Comparison of ENCODE assay signal across 8 cellular contexts in genomic region chr14:74618078-74618952, GRCh38. TPM values are rescaled to one million over a fixed set of nuclear protein-coding genes. Genes with fewer than 3 reads are reported as not detected.
DNase-seq lines count a peak whose midpoint lies in the region; ATAC-seq and TF ChIP-seq lines count a peak whose summit lies in the region.

No MANE protein-coding gene starts in this region.

- H4K20me1 ChIP-seq in fibroblast of lung (ENCODE audit: control insufficient read depth, extremely low read depth, insufficient read depth, low read length) = no peaks in the 10 kb centered on the region

- DNase-seq in COLO829 (ENCODE audit: low spot score) = peak; percentile 54
- DNase-seq in MV-4-11 (lab: John Stamatoyannopoulos, UW) = peak; percentile 88
- peak in 2 of 3 experiments; percentile 33 to 64 for DNase-seq in activated CD8-positive, alpha-beta memory T cell treated with anti-CD3 and anti-CD28 coated beads for 48 hours (ENCODE audit: low read depth in 2 of 3, low spot score in 2 of 3)
- DNase-seq in fibroblast of lung (ENCODE audit: low read depth in 2 of 2) = peak; percentile 70 to 77
- peak; percentile 24 for DNase-seq in stimulated activated CD4-positive, alpha-beta T cell treated with anti-CD3 and anti-CD28 coated beads, Interleukin-12 subunit alpha, Interleukin-12 subunit beta, amount 100 ng/mL, for 4 hours
- DNase-seq in NCI-H510A treated with DMSO at 0.1 percent for 48 hours (lab: John Stamatoyannopoulos, UW) = no peak

- H3K9ac ChIP-seq in fibroblast of lung (ENCODE audit: insufficient read depth, low read length) = no peak overlapping the region

- no peaks in the 10 kb centered on the region for H3K36me3 ChIP-seq in fibroblast of lung (ENCODE audit: control insufficient read depth, insufficient read depth, low read length)

- H2AFZ ChIP-seq in fibroblast of lung (ENCODE audit: low read length) = no peak overlapping the region

- peak overlapping the region; percentile 79 for H3K27ac ChIP-seq in fibroblast of lung (ENCODE audit: insufficient read depth, low read length)

- H3K4me2 ChIP-seq in fibroblast of lung (ENCODE audit: extremely low read depth, insufficient read depth, low read length) = peak overlapping the region; percentile 49

- peak in 1 of 2 donors; percentile 18 for TF ChIP-seq CTCF in fibroblast of lung (conservative IDR thresholded peaks at IDR 0.05 in 1 of 2, IDR thresholded peaks at IDR 0.05 in 1 of 2; ENCODE audit: low read depth in 1 of 2, low read length in 2 of 2)

- H3K9me3 ChIP-seq in fibroblast of lung (ENCODE audit: control insufficient read depth, insufficient read depth, low read depth, low read length) = no peaks in the 10 kb centered on the region

- H3K27me3 ChIP-seq in fibroblast of lung (ENCODE audit: control insufficient read depth, insufficient read depth, low read length) = no peaks in the 10 kb centered on the region

- no peak for ATAC-seq in HG02763 (IDR thresholded peaks at IDR 0.05; ENCODE audit: unreplicated experiment)
- no peak for ATAC-seq in HG03457 (IDR thresholded peaks at IDR 0.05; ENCODE audit: unreplicated experiment)

- H3K4me1 ChIP-seq in fibroblast of lung (ENCODE audit: control insufficient read depth, extremely low read depth, insufficient read depth, low read length) = peaks cover 53% of the 10 kb centered on the region

- no peak overlapping the region for H3K4me3 ChIP-seq in fibroblast of lung (replicated peaks in 1 of 4; ENCODE audit: control extremely low read depth in 1 of 4, insufficient read depth in 1 of 4, low read depth in 3 of 4, low read length in 4 of 4)

- H3K79me2 ChIP-seq in fibroblast of lung (ENCODE audit: control insufficient read depth, insufficient read depth, low read length) = peaks cover 5% of the 10 kb centered on the region

RNA-seq across cellular contexts. Expression of gene LTBP2, which starts 6.3 kb away (rescaled TPM):
- total RNA-seq in fibroblast of lung = 243 and 514 TPM in 2 replicates
- 108 and 112 TPM in 2 replicates for polyA plus RNA-seq in fibroblast of lung
- 184 and 214 TPM in 2 replicates for polyA plus RNA-seq in fibroblast of lung (2012)
- polyA minus RNA-seq in fibroblast of lung (ENCODE audit: low replicate concordance) = 328 and 406 TPM in 2 replicates
